ENCODE assay signal across 8 cellular contexts in the genomic region with DNA sequence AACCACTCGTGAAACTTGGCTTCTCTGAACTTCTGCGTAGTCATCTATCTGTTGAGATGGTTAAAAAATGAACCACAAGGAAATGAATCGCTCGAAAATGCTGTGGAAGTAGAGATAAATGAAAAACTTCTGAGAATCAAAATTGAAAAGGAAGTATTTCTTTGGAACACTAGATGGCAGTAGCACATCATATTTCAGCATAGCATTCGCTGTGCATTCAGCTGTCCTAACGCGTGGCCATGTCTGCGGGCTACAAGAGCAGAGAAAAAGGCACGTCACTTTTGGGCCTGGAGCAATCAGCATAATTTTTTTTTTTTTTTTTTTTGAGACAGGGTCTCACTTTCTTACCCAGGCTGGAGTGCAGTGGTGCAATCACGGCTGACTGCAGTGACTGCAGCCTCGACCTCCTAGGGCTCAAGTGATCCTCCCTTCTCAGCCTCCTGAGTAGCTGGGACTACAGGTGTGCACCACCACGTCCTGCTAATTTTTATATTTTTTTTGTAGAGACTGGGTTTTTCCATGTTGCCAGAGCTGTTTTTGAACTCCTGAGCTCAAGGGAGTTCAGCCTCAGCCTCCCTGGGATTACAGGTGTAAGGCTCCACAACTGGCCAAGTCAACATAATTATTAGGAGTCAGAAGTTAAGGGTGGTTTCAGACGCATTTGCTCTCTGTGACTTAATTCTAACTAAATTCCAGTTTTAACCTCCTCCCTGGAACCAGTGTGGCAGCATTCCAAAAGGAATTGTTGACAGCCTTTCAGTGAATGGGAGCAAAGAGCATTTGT. TPM values are rescaled to one million over a fixed set of nuclear protein-coding genes. Genes with fewer than 3 reads are reported as not detected.
DNase-seq lines count a peak whose midpoint lies in the region; ATAC-seq and TF ChIP-seq lines count a peak whose summit lies in the region.

No MANE protein-coding gene starts in this region.

- H3K27me3 Mint-ChIP-seq in CD14-positive monocyte (ENCODE audit: low read depth in 3 of 3), result peaks cover 8 to 16% (median 11%) of the 10 kb centered on the region in 3 donors
- peaks cover 37% of the 10 kb centered on the region for H3K27me3 Mint-ChIP-seq in activated CD8-positive, alpha-beta memory T cell treated with anti-CD3 and anti-CD28 coated beads, Interleukin-2, amount 10 ng/mL, durations not matched to agents 7 days and 5 days
- peaks cover 14% of the 10 kb centered on the region for H3K27me3 Mint-ChIP-seq in nephron (ENCODE audit: low read depth)

- no peaks in the 10 kb centered on the region for H3K36me3 ChIP-seq in vagina

- H3K9me3 ChIP-seq in vagina, result no peaks in the 10 kb centered on the region

- H3K9me3 Mint-ChIP-seq in CD14-positive monocyte (peaks cover 0 to 3% (median 0%) of the 10 kb centered on the region in 7 donors), nephron (peaks cover 3% of the 10 kb centered on the region)
- no peaks in the 10 kb centered on the region for H3K9me3 Mint-ChIP-seq in activated CD8-positive, alpha-beta memory T cell treated with anti-CD3 and anti-CD28 coated beads, Interleukin-2, amount 10 ng/mL, durations not matched to agents 7 days and 5 days (ENCODE audit: low read depth)

- H3K4me3 ChIP-seq in vagina, result no peak overlapping the region

- CTCF ChIA-PET in activated CD8-positive, alpha-beta memory T cell treated with anti-CD3 and anti-CD28 coated beads, Interleukin-2, amount 10 ng/mL, durations not matched to agents 7 days and 5 days (lab: Charles Lee), result interaction anchor here (0.6 to 3.8 kb wide), 47 partner anchors 8 to 476 kb away, joined by 3 to 44 read pairs (median 4); a partner anchor contains a TSS

- no peaks in the 10 kb centered on the region for H3K4me1 ChIP-seq in vagina

- H3K4me3 Mint-ChIP-seq in CD14-positive monocyte, result no peak overlapping the region
- no peak overlapping the region for H3K4me3 Mint-ChIP-seq in activated CD8-positive, alpha-beta memory T cell treated with anti-CD3 and anti-CD28 coated beads, Interleukin-2, amount 10 ng/mL, durations not matched to agents 7 days and 5 days
- peak overlapping the region in 1 of 3 experiments; percentile 38 for H3K4me3 Mint-ChIP-seq in nephron

- H3K27me3 ChIP-seq in vagina, result no peaks in the 10 kb centered on the region

- DNase-seq in CD14-positive monocyte (ENCODE audit: low spot score) (peak; percentile 57), HK-2 (ENCODE audit: unreplicated experiment) (peak; percentile 18), NCI-H774 (lab: John Stamatoyannopoulos, UW) (peak; percentile 88), fibroblast of gingiva (ENCODE audit: low read depth) (peak; percentile 66), vagina (ENCODE audit: extremely low spot score in 2 of 2) (no peak)
- peak; percentile 58 for DNase-seq in activated CD8-positive, alpha-beta memory T cell treated with anti-CD3 and anti-CD28 coated beads, Interleukin-2, amount 10 ng/mL, durations not matched to agents 7 days and 5 days

- H3K36me3 Mint-ChIP-seq in CD14-positive monocyte (no peaks in the 10 kb centered on the region), nephron (ENCODE audit: low read depth) (no peaks in the 10 kb centered on the region)
- H3K36me3 Mint-ChIP-seq in activated CD8-positive, alpha-beta memory T cell treated with anti-CD3 and anti-CD28 coated beads, Interleukin-2, amount 10 ng/mL, durations not matched to agents 7 days and 5 days, result no peaks in the 10 kb centered on the region

- peak; percentile 70 for ATAC-seq in GM19023 (IDR thresholded peaks at IDR 0.05; ENCODE audit: unreplicated experiment)
- ATAC-seq in activated CD8-positive, alpha-beta memory T cell treated with anti-CD3 and anti-CD28 coated beads, Interleukin-2, amount 10 ng/mL, durations not matched to agents 7 days and 5 days, result peak; percentile 88

- no peak overlapping the region for H3K27ac ChIP-seq in vagina

- no peak for TF ChIP-seq POLR2A in vagina (IDR thresholded peaks at IDR 0.05)

- H3K4me1 Mint-ChIP-seq in CD14-positive monocyte, result peaks cover 7% of the 10 kb centered on the region
- H3K4me1 Mint-ChIP-seq in activated CD8-positive, alpha-beta memory T cell treated with anti-CD3 and anti-CD28 coated beads, Interleukin-2, amount 10 ng/mL, durations not matched to agents 7 days and 5 days, result peaks cover 6% of the 10 kb centered on the region
- peaks cover 17% of the 10 kb centered on the region for H3K4me1 Mint-ChIP-seq in nephron

- intact Hi-C loops in CD14-positive monocyte (cut with micrococcal nuclease) (loop anchor here (5.0 to 10.0 kb wide), 3 partner anchors 171 to 659 kb away; a partner anchor contains a TSS), vagina (cut with DNase I) (no loop called here)

- TF ChIP-seq CTCF in CD14-positive monocyte (IDR thresholded peaks at IDR 0.05) (peak; percentile 74), nephron (IDR thresholded peaks at IDR 0.05; ENCODE audit: unreplicated experiment in 3 of 3) (peak; percentile 66 to 80 (median 68)), vagina (IDR thresholded peaks at IDR 0.05) (peak; percentile 61 to 83 (median 74))

- no peak overlapping the region for H3K27ac Mint-ChIP-seq in CD14-positive monocyte
- no peak overlapping the region for H3K27ac Mint-ChIP-seq in activated CD8-positive, alpha-beta memory T cell treated with anti-CD3 and anti-CD28 coated beads, Interleukin-2, amount 10 ng/mL, durations not matched to agents 7 days and 5 days
- no peak overlapping the region for H3K27ac Mint-ChIP-seq in nephron

RNA-seq across cellular contexts. Expression of a gene that starts 8.8 kb away (rescaled TPM):
- not detected for polyA plus RNA-seq in CD14-positive monocyte
- total RNA-seq in activated CD8-positive, alpha-beta memory T cell treated with anti-CD3 and anti-CD28 coated beads, Interleukin-2, amount 10 ng/mL, durations not matched to agents 7 days and 5 days, result 10 to 100 TPM; 11.8 to 13.4 TPM
- total RNA-seq in vagina, result 279 TPM

RNA-seq across cellular contexts. Expression of a gene that starts 45.7 kb away (rescaled TPM):
- not detected for polyA plus RNA-seq in CD14-positive monocyte
- under 1 TPM; 0.07 to 0.15 TPM for total RNA-seq in activated CD8-positive, alpha-beta memory T cell treated with anti-CD3 and anti-CD28 coated beads, Interleukin-2, amount 10 ng/mL, durations not matched to agents 7 days and 5 days
- 2.2 TPM for total RNA-seq in vagina

Comparison
In these comparisons a context has a peak if more than half of its experiments do, and no peak if none do; other contexts are left out.
1. DNase-seq: peak in CD14-positive monocyte (single experiment), HK-2 (single experiment), NCI-H774 (single experiment), activated CD8-positive, alpha-beta memory T cell treated with anti-CD3 and anti-CD28 coated beads, Interleukin-2, amount 10 ng/mL, durations not matched to agents 7 days and 5 days (single experiment) and fibroblast of gingiva (single experiment); none in vagina (0 of 2).
2. RNA of a gene that starts 8.8 kb away (total RNA-seq): 279 TPM in vagina (single experiment); 11.8 to 13.4 TPM in activated CD8-positive, alpha-beta memory T cell treated with anti-CD3 and anti-CD28 coated beads, Interleukin-2, amount 10 ng/mL, durations not matched to agents 7 days and 5 days; every median in the first group is over 10 times any median in the second.
3. Peak in every context shown above with its lines, with median percentiles within 50 percentile points of each other: CTCF ChIP-seq.